ENCODE assay signal across 28 cellular contexts in the genomic region with DNA sequence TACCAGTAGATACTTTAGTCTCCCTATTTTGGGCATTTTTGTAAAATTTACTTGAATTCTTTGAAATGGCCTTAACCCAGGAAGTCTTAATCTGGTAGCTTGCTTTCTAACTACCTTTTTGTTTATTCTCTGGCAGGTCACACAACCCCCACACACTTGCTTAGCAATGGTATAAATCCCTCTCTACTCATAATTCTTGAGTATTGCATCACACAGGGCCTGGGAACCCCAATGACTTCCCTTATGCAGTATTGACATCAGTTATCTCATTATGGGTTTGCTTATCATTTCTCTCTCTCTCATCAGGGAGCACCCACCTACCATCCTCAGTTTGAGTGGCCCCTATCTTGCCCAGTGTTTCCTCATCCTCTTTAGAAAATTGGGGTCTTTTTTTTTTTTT.
"Had no signal": no experiment of that assay in that cellular context is flagged by ENCODE, and none has a peak within 500 bp of the region (broad histone marks: within the 10 kb centered on the region; RNA-seq: fewer than 3 reads in every experiment).

No MANE protein-coding gene starts in this region.

- H3K27ac ChIP-seq: cardiac muscle cell, KMS-11, PC-9 had no signal

- ATAC-seq: activated CD8-positive, alpha-beta memory T cell treated with anti-CD3 and anti-CD28 coated beads, Interleukin-2, amount 10 ng/mL, durations not matched to agents 7 days and 5 days; activated naive CD4-positive, alpha-beta T cell treated with anti-CD3 and anti-CD28 coated beads, Interleukin-2, amount 50 U/mL, for 72 hours; activated naive CD8-positive, alpha-beta T cell treated with anti-CD3 and anti-CD28 coated beads, Interleukin-2, amount 50 U/mL, for 24 hours; WTC11 had no signal

- FAIRE-seq: astrocyte had no signal

- H3K9me3 Mint-ChIP-seq: activated naive CD8-positive, alpha-beta T cell treated with anti-CD3 and anti-CD28 coated beads, Interleukin-2, amount 50 U/mL, for 24 hours; activated T-helper 1 cell treated with anti-CD3 and anti-CD28 coated beads, Interleukin-12 subunit alpha, Interleukin-12 subunit beta, Interleukin-2, Interleukin-4 antibody, amounts not matched to agents 30 ng/mL and 10 ng/mL and 1 ng/mL, durations not matched to agents 14 hours and 24 hours and 36 hours had no signal

- H3K36me3 Mint-ChIP-seq: activated CD8-positive, alpha-beta memory T cell treated with anti-CD3 and anti-CD28 coated beads, Interleukin-2, amount 10 ng/mL, durations not matched to agents 7 days and 5 days; activated naive CD4-positive, alpha-beta T cell treated with anti-CD3 and anti-CD28 coated beads, Interleukin-2, amount 50 U/mL, for 72 hours; brain; WTC11 had no signal

- H3K4me2 ChIP-seq: KMS-11, PC-9 had no signal

- H3K27me3 ChIP-seq: cardiac muscle cell had no signal

- H3K36me3 ChIP-seq: cardiac muscle cell had no signal

- H3K4me3 ChIP-seq: cardiac muscle cell, PC-9 had no signal

- H2AFZ ChIP-seq: PC-9 had no signal

- H3K4me1 Mint-ChIP-seq: activated CD8-positive, alpha-beta memory T cell treated with anti-CD3 and anti-CD28 coated beads, Interleukin-2, amount 10 ng/mL, durations not matched to agents 7 days and 5 days; activated naive CD8-positive, alpha-beta T cell treated with anti-CD3 and anti-CD28 coated beads, Interleukin-2, amount 50 U/mL, for 24 hours; brain; WTC11 had no signal

- DNase-seq: activated CD4-positive, alpha-beta T cell treated with anti-CD3 and anti-CD28 coated beads for 48 hours; activated CD4-positive, alpha-beta T cell treated with anti-CD3 and anti-CD28 coated beads, Interleukin-2, amount 50 U/mL, for 4 hours; activated CD4-positive, CD25-positive, alpha-beta regulatory T cell treated with anti-CD3 and anti-CD28 coated beads, Interleukin-2, amount 50 U/mL, for 72 hours; activated CD8-positive, alpha-beta memory T cell treated with anti-CD3 and anti-CD28 coated beads, Interleukin-2, amount 10 ng/mL, durations not matched to agents 7 days and 5 days; activated effector memory CD4-positive, alpha-beta T cell treated with Interleukin-2 at 50 U/mL for 16 hours; activated naive CD4-positive, alpha-beta T cell; activated naive CD8-positive, alpha-beta T cell treated with anti-CD3 and anti-CD28 coated beads, Interleukin-2, amount 50 U/mL, for 24 hours; activated T-cell treated with anti-CD3 and anti-CD28 coated beads, Interleukin-2, amount 50 U/mL, for 24 hours; amygdala; MM.1S; NCI-H1105; NCI-H1436; NCI-H1694 treated with DMSO at 0.1 percent for 48 hours; NCI-H2029 treated with DMSO at 0.1 percent for 48 hours; NCI-H345; NCI-H510A; NCI-H69; NK-92 treated with Interleukin-12 subunit alpha and Interleukin-12 subunit beta, amount 100 ng/mL, for 24 hours; PC-9; SHP77 treated with DMSO at 0.1 percent for 48 hours had no signal

- H3K27me3 Mint-ChIP-seq: activated CD8-positive, alpha-beta memory T cell treated with anti-CD3 and anti-CD28 coated beads, Interleukin-2, amount 10 ng/mL, durations not matched to agents 7 days and 5 days; activated T-cell treated with anti-CD3 and anti-CD28 coated beads, Interleukin-2, amount 50 U/mL, for 24 hours had no signal

- H3K27ac Mint-ChIP-seq: activated CD8-positive, alpha-beta memory T cell treated with anti-CD3 and anti-CD28 coated beads, Interleukin-2, amount 10 ng/mL, durations not matched to agents 7 days and 5 days; activated naive CD4-positive, alpha-beta T cell treated with anti-CD3 and anti-CD28 coated beads, Interleukin-2, amount 50 U/mL, for 72 hours; activated naive CD8-positive, alpha-beta T cell treated with anti-CD3 and anti-CD28 coated beads, Interleukin-2, amount 50 U/mL, for 24 hours; activated T-cell treated with anti-CD3 and anti-CD28 coated beads, Interleukin-2, amount 50 U/mL, for 24 hours; activated T-helper 1 cell treated with anti-CD3 and anti-CD28 coated beads, Interleukin-12 subunit alpha, Interleukin-12 subunit beta, Interleukin-2, Interleukin-4 antibody, amounts not matched to agents 30 ng/mL and 10 ng/mL and 1 ng/mL, durations not matched to agents 14 hours and 24 hours and 36 hours; brain; T-helper 1 cell treated with Interleukin-12 subunit alpha and Interleukin-12 subunit beta and Interleukin-4 antibody, amounts not matched to agents 30 μg/mL and 1 μg/mL, for 36 hours; WTC11 had no signal

- H3K4me3 Mint-ChIP-seq: activated CD8-positive, alpha-beta memory T cell treated with anti-CD3 and anti-CD28 coated beads, Interleukin-2, amount 10 ng/mL, durations not matched to agents 7 days and 5 days; activated naive CD8-positive, alpha-beta T cell treated with anti-CD3 and anti-CD28 coated beads, Interleukin-2, amount 50 U/mL, for 24 hours; activated T-cell treated with anti-CD3 and anti-CD28 coated beads, Interleukin-2, amount 50 U/mL, for 24 hours; activated T-helper 1 cell treated with anti-CD3 and anti-CD28 coated beads, Interleukin-12 subunit alpha, Interleukin-12 subunit beta, Interleukin-2, Interleukin-4 antibody, amounts not matched to agents 30 ng/mL and 10 ng/mL and 1 ng/mL, durations not matched to agents 14 hours and 24 hours and 36 hours; brain; T-helper 1 cell treated with Interleukin-12 subunit alpha and Interleukin-12 subunit beta and Interleukin-4 antibody, amounts not matched to agents 30 μg/mL and 1 μg/mL, for 36 hours; WTC11 had no signal

- H3K9ac ChIP-seq: KMS-11 had no signal
